In the genomic region with DNA sequence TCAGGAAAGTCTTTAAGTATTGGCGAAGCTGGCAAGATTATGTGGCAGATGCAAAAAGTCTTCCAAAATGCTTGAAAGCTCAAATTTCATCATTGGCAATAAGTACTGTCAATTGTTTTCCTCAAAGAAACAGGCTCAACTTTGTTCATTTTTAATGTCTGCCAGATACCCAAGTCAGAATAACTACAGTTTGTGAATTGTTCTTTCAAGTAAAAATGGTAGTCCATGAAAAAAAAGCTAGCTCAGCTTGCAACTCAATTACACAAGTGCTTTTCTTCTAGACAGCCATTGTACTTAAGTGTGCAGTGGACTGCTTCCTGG, we compare ENCODE assay signal across 8 cellular contexts.
DNase-seq lines count a peak whose midpoint lies in the region; ATAC-seq and TF ChIP-seq lines count a peak whose summit lies in the region.

No MANE protein-coding gene starts in this region.

- no peak overlapping the region for H3K4me3 ChIP-seq in thyroid gland (replicated peaks in 1 of 3)

- H3K36me3 ChIP-seq in thyroid gland = no peaks in the 10 kb centered on the region

- no peak for TF ChIP-seq CTCF in thyroid gland (IDR thresholded peaks at IDR 0.05)

- ATAC-seq in activated T-cell treated with anti-CD3 and anti-CD28 coated beads, Interleukin-2, amount 50 U/mL, for 72 hours (replicated peaks in 1 of 2) = no peak
- no peak for ATAC-seq in HG02571 (IDR thresholded peaks at IDR 0.05; ENCODE audit: unreplicated experiment)

- H3K27ac ChIP-seq in layer of hippocampus (ENCODE audit: low read depth, low read length) (peak overlapping the region; percentile 98), thyroid gland (peak overlapping the region; percentile 13 to 97 (median 97))

- no peaks in the 10 kb centered on the region for H3K27me3 Mint-ChIP-seq in activated T-cell treated with anti-CD3 and anti-CD28 coated beads, Interleukin-2, amount 50 U/mL, for 72 hours (ENCODE audit: low read depth)
- H3K27me3 Mint-ChIP-seq in activated T-helper 1 cell treated with anti-CD3 and anti-CD28 coated beads, Interleukin-12 subunit alpha, Interleukin-12 subunit beta, Interleukin-2, Interleukin-4 antibody, amounts not matched to agents 30 ng/mL and 10 ng/mL and 1 ng/mL, durations not matched to agents 14 hours and 24 hours and 36 hours (ENCODE audit: insufficient read depth) = no peaks in the 10 kb centered on the region

- peaks cover 44 to 49% of the 10 kb centered on the region in 2 donors for H3K4me1 ChIP-seq in thyroid gland

- no peaks in the 10 kb centered on the region for H3K9me3 Mint-ChIP-seq in activated T-cell treated with anti-CD3 and anti-CD28 coated beads, Interleukin-2, amount 50 U/mL, for 72 hours
- H3K9me3 Mint-ChIP-seq in activated T-helper 1 cell treated with anti-CD3 and anti-CD28 coated beads, Interleukin-12 subunit alpha, Interleukin-12 subunit beta, Interleukin-2, Interleukin-4 antibody, amounts not matched to agents 30 ng/mL and 10 ng/mL and 1 ng/mL, durations not matched to agents 14 hours and 24 hours and 36 hours = no peaks in the 10 kb centered on the region

- H3K4me1 Mint-ChIP-seq in activated T-cell treated with anti-CD3 and anti-CD28 coated beads, Interleukin-2, amount 50 U/mL, for 72 hours (ENCODE audit: low read depth) = peaks cover 49% of the 10 kb centered on the region
- peaks cover 49% of the 10 kb centered on the region for H3K4me1 Mint-ChIP-seq in activated T-helper 1 cell treated with anti-CD3 and anti-CD28 coated beads, Interleukin-12 subunit alpha, Interleukin-12 subunit beta, Interleukin-2, Interleukin-4 antibody, amounts not matched to agents 30 ng/mL and 10 ng/mL and 1 ng/mL, durations not matched to agents 14 hours and 24 hours and 36 hours (ENCODE audit: low read depth)

- intact Hi-C loops in activated T-helper 1 cell treated with anti-CD3 and anti-CD28 coated beads, Interleukin-12 subunit alpha, Interleukin-12 subunit beta, Interleukin-2, Interleukin-4 antibody, amounts not matched to agents 30 ng/mL and 10 ng/mL and 1 ng/mL, durations not matched to agents 14 hours and 24 hours and 36 hours (cut with micrococcal nuclease) = loop anchor here (1.0 to 10.0 kb wide), 6 partner anchors 28 to 1279 kb away; a partner anchor contains a TSS
- intact Hi-C loops in thyroid gland (cut with DNase I) = loop anchor here (5.0 kb wide), 1 partner anchor 68 kb away; a partner anchor contains a TSS

- no peak for DNase-seq in activated T-cell treated with anti-CD3 and anti-CD28 coated beads, Interleukin-2, amount 50 U/mL, for 72 hours
- DNase-seq in activated T-cell treated with anti-CD3 and anti-CD28 coated beads for 4 hours (no peak), thyroid gland (no peak), UCSD-AML1 (lab: John Stamatoyannopoulos, UW; ENCODE audit: unreplicated experiment) (no peak), dedifferentiated amniotic fluid mesenchymal stem cell (ENCODE audit: extremely low spot score) (no peak)
- DNase-seq in activated T-helper 1 cell treated with anti-CD3 and anti-CD28 coated beads, Interleukin-12 subunit alpha, Interleukin-12 subunit beta, Interleukin-2, Interleukin-4 antibody, amounts not matched to agents 30 ng/mL and 10 ng/mL and 1 ng/mL, durations not matched to agents 14 hours and 24 hours and 36 hours (ENCODE audit: low spot score) = no peak

- H3K27me3 ChIP-seq in layer of hippocampus (ENCODE audit: control insufficient read depth, insufficient read depth, low read length) (no peaks in the 10 kb centered on the region), thyroid gland (no peaks in the 10 kb centered on the region)

- peak overlapping the region; percentile 90 to 92 for H3K4me3 Mint-ChIP-seq in activated T-cell treated with anti-CD3 and anti-CD28 coated beads, Interleukin-2, amount 50 U/mL, for 72 hours
- peak overlapping the region; percentile 98 for H3K4me3 Mint-ChIP-seq in activated T-helper 1 cell treated with anti-CD3 and anti-CD28 coated beads, Interleukin-12 subunit alpha, Interleukin-12 subunit beta, Interleukin-2, Interleukin-4 antibody, amounts not matched to agents 30 ng/mL and 10 ng/mL and 1 ng/mL, durations not matched to agents 14 hours and 24 hours and 36 hours

- WGBS in thyroid gland, 2 donors = 79 to 94% methylated on average over 1 of the region's 1 CpG

- TF ChIP-seq POLR2A in thyroid gland (IDR thresholded peaks at IDR 0.05) = no peak

- peaks cover 2 to 10% of the 10 kb centered on the region in 2 donors for H3K36me3 Mint-ChIP-seq in activated T-cell treated with anti-CD3 and anti-CD28 coated beads, Interleukin-2, amount 50 U/mL, for 72 hours (ENCODE audit: insufficient read depth in 2 of 2)
- peaks cover 2% of the 10 kb centered on the region for H3K36me3 Mint-ChIP-seq in activated T-helper 1 cell treated with anti-CD3 and anti-CD28 coated beads, Interleukin-12 subunit alpha, Interleukin-12 subunit beta, Interleukin-2, Interleukin-4 antibody, amounts not matched to agents 30 ng/mL and 10 ng/mL and 1 ng/mL, durations not matched to agents 14 hours and 24 hours and 36 hours (ENCODE audit: low read depth)

- no peaks in the 10 kb centered on the region for H3K9me3 ChIP-seq in thyroid gland

- peak overlapping the region; percentile 100 for H3K27ac Mint-ChIP-seq in activated T-cell treated with anti-CD3 and anti-CD28 coated beads, Interleukin-2, amount 50 U/mL, for 72 hours
- peak overlapping the region; percentile 96 for H3K27ac Mint-ChIP-seq in activated T-helper 1 cell treated with anti-CD3 and anti-CD28 coated beads, Interleukin-12 subunit alpha, Interleukin-12 subunit beta, Interleukin-2, Interleukin-4 antibody, amounts not matched to agents 30 ng/mL and 10 ng/mL and 1 ng/mL, durations not matched to agents 14 hours and 24 hours and 36 hours
